In genomic region chr10:69125554-69125953, GRCh38 we compare ENCODE assay signal across 8 cellular contexts. TPM values are rescaled to one million over a fixed set of nuclear protein-coding genes. Genes with fewer than 3 reads are reported as not detected.
A peak's percentile ranks its signal among the peaks of the same experiment; 100 is the strongest.
DNase-seq lines count a peak whose midpoint lies in the region; ATAC-seq and TF ChIP-seq lines count a peak whose summit lies in the region.

No MANE protein-coding gene starts in this region.

- H3K4me2 ChIP-seq in GM23338 (peak overlapping the region; percentile 79), trophoblast cell (ENCODE audit: low read length) (no peak overlapping the region)

- H2BK120ac ChIP-seq in trophoblast cell (ENCODE audit: insufficient read depth, low read length, poor library complexity): no peak overlapping the region

- H3K36me3 ChIP-seq in GM23338 (ENCODE audit: insufficient read depth): no peaks in the 10 kb centered on the region
- H3K36me3 ChIP-seq in RWPE2 (ENCODE audit: low read depth): no peaks in the 10 kb centered on the region
- no peaks in the 10 kb centered on the region for H3K36me3 ChIP-seq in psoas muscle (ENCODE audit: insufficient read depth in 1 of 2, low read depth in 1 of 2)
- H3K36me3 ChIP-seq in trophoblast cell (ENCODE audit: control insufficient read depth in 1 of 2, insufficient read depth in 2 of 2, low read length in 2 of 2): no peaks in the 10 kb centered on the region

- no peak overlapping the region for H4K8ac ChIP-seq in trophoblast cell (ENCODE audit: low read depth, low read length)

- no peak overlapping the region for H3K18ac ChIP-seq in trophoblast cell (ENCODE audit: low read length)

- H3K4me1 ChIP-seq in GM23338 (ENCODE audit: insufficient read depth) (peaks cover 18% of the 10 kb centered on the region), RWPE2 (ENCODE audit: insufficient read depth, poor library complexity, severe bottlenecking) (peaks cover 9% of the 10 kb centered on the region), psoas muscle (peaks cover 31% of the 10 kb centered on the region), trophoblast cell (ENCODE audit: control insufficient read depth in 1 of 2, insufficient read depth in 2 of 2, low read length in 2 of 2) (no peaks in the 10 kb centered on the region)

- no peak overlapping the region for H3K9ac ChIP-seq in trophoblast cell (ENCODE audit: low read length)

- H4K91ac ChIP-seq in trophoblast cell (ENCODE audit: low read depth, low read length): no peak overlapping the region

- H3K4ac ChIP-seq in trophoblast cell (ENCODE audit: low read depth, low read length): no peak overlapping the region

- no peak overlapping the region for H3K27ac Mint-ChIP-seq in GM23338

- peaks cover 13% of the 10 kb centered on the region; the same call in 1 of the 2 replicates for H4K20me1 ChIP-seq in GM23338 (replicated peaks; ENCODE audit: insufficient read depth)

- H3K27ac ChIP-seq in GM23338 (ENCODE audit: low read depth) (no peak overlapping the region), RWPE2 (ENCODE audit: poor library complexity, severe bottlenecking) (peak overlapping the region; percentile 82), psoas muscle (no peak overlapping the region), trophoblast cell (ENCODE audit: low read depth, low read length) (no peak overlapping the region)

- H3K9me3 ChIP-seq in RWPE2 (ENCODE audit: severe bottlenecking) (no peaks in the 10 kb centered on the region), psoas muscle (no peaks in the 10 kb centered on the region), trophoblast cell (ENCODE audit: insufficient read depth, low read depth, low read length) (no peaks in the 10 kb centered on the region)

- H2BK5ac ChIP-seq in trophoblast cell (ENCODE audit: low read depth, low read length, poor library complexity): no peak overlapping the region

- H2AFZ ChIP-seq in GM23338: no peak overlapping the region
- no peak overlapping the region for H2AFZ ChIP-seq in trophoblast cell (ENCODE audit: insufficient read depth, low read length, poor library complexity)

- peaks cover 12% of the 10 kb centered on the region; the same call in 2 of the 3 replicates for H3K4me1 Mint-ChIP-seq in GM23338

- no peaks in the 10 kb centered on the region for H3K9me3 Mint-ChIP-seq in GM23338

- H3K14ac ChIP-seq in trophoblast cell (ENCODE audit: low read length): no peak overlapping the region

- peak overlapping the region; percentile 95 for H3K4me3 Mint-ChIP-seq in GM23338

- ATAC-seq in GM23338 (no peak), RWPE2 (ENCODE audit: low read depth) (no peak), psoas muscle (no peak), HG02798 (IDR thresholded peaks at IDR 0.05; ENCODE audit: poor library complexity, unreplicated experiment) (no peak), HG03196 (IDR thresholded peaks at IDR 0.05; ENCODE audit: unreplicated experiment) (no peak)

- intact Hi-C loops in psoas muscle (cut with DNase I): loop anchor here (10.0 kb wide), 2 partner anchors 121 to 131 kb away; no protein-coding TSS in a partner anchor

- no peak overlapping the region for H3K23ac ChIP-seq in trophoblast cell (ENCODE audit: low read length)

- peaks cover 4% of the 10 kb centered on the region for H3K27me3 Mint-ChIP-seq in GM23338 (ENCODE audit: insufficient read depth, low read depth, poor library complexity)

- no peaks in the 10 kb centered on the region for H3K9me2 ChIP-seq in GM23338 (ENCODE audit: insufficient read depth)

- no peaks in the 10 kb centered on the region for H3K36me3 Mint-ChIP-seq in GM23338 (ENCODE audit: low read depth)

- no peaks in the 10 kb centered on the region for H3K27me3 ChIP-seq in GM23338 (ENCODE audit: insufficient read depth)
- H3K27me3 ChIP-seq in RWPE2 (ENCODE audit: insufficient read depth, poor library complexity, severe bottlenecking): no peaks in the 10 kb centered on the region
- H3K27me3 ChIP-seq in psoas muscle (ENCODE audit: insufficient read depth in 3 of 3, low read length in 2 of 3): no peaks in the 10 kb centered on the region
- H3K27me3 ChIP-seq in trophoblast cell (ENCODE audit: insufficient read depth, low read length): no peaks in the 10 kb centered on the region

- no peak overlapping the region for H2AK5ac ChIP-seq in trophoblast cell (ENCODE audit: low read length)

- H3K79me1 ChIP-seq in trophoblast cell (ENCODE audit: low read length): peaks cover 9% of the 10 kb centered on the region

- H3K79me2 ChIP-seq in GM23338 (replicated peaks; ENCODE audit: insufficient read depth): peaks cover 57% of the 10 kb centered on the region
- peaks cover 9% of the 10 kb centered on the region for H3K79me2 ChIP-seq in trophoblast cell (ENCODE audit: control insufficient read depth, insufficient read depth, low read length, poor library complexity)

- TF ChIP-seq CTCF in GM23338 (conservative IDR thresholded peaks at IDR 0.05; ENCODE audit: low read depth in 2 of 2) (no peak), RWPE2 (IDR thresholded peaks at IDR 0.05; ENCODE audit: poor library complexity, severe bottlenecking) (no peak), epithelial cell of proximal tubule (conservative IDR thresholded peaks at IDR 0.05; ENCODE audit: low read depth, low read length) (no peak), psoas muscle (IDR thresholded peaks at IDR 0.05) (no peak)

- H4K12ac ChIP-seq in trophoblast cell (ENCODE audit: low read depth, low read length): no peak overlapping the region

- DNase-seq in GM23338 (ENCODE audit: low spot score) (no peak), RWPE2 (ENCODE audit: low spot score) (no peak), epithelial cell of proximal tubule (ENCODE audit: low read depth) (no peak), psoas muscle (no peak), hepatic stellate cell (ENCODE audit: low spot score) (no peak), trophoblast cell (no peak)

- H2BK12ac ChIP-seq in trophoblast cell (ENCODE audit: low read length): no peak overlapping the region

- H3F3A ChIP-seq in GM23338 (replicated peaks; ENCODE audit: low read depth): peaks cover 5% of the 10 kb centered on the region

- H3K4me3 ChIP-seq in GM23338: peak overlapping the region; percentile 93
- H3K4me3 ChIP-seq in RWPE2 (ENCODE audit: severe bottlenecking): peak overlapping the region; percentile 86
- H3K4me3 ChIP-seq in epithelial cell of proximal tubule (ENCODE audit: low read depth, low read length): peak overlapping the region; percentile 79
- H3K4me3 ChIP-seq in psoas muscle: peak overlapping the region; percentile 93
- H3K4me3 ChIP-seq in trophoblast cell (ENCODE audit: low read depth, low read length): no peak overlapping the region

- 73 to 80% (median 80%) methylated on average over 1 of the region's 1 CpG for WGBS in psoas muscle, 3 donors
- whole genome bisulfite sequencing in trophoblast cell (ENCODE audit: extremely low coverage, insufficient coverage, insufficient read length): no CpG with 5 or more reads among the region's 1 CpG

TF ChIP-seq in GM23338, 12 proteins besides CTCF, POLR2A, EP300 and RAD21 (continues in another document):
- TF ChIP-seq JUNB (IDR thresholded peaks at IDR 0.05; ENCODE audit: unreplicated experiment) (no peak), ZNF114 (CRISPR knock-in tag; IDR thresholded peaks at IDR 0.05) (no peak), REST (IDR thresholded peaks at IDR 0.05; ENCODE audit: unreplicated experiment) (no peak), ZNF331 (CRISPR knock-in tag; IDR thresholded peaks at IDR 0.05; ENCODE audit: low read depth) (no peak), EZH2 (IDR thresholded peaks at IDR 0.05; ENCODE audit: low read depth, unreplicated experiment) (no peak), POLR2AphosphoS5 (IDR thresholded peaks at IDR 0.05; ENCODE audit: low read depth) (no peak)

RNA-seq across cellular contexts. Expression of gene VPS26A, which starts 1.6 kb away (rescaled TPM):
- 39.3 and 41.6 TPM in 2 replicates for total RNA-seq in GM23338 (2014; rRNA removed; shearing (Covaris generic))
- polyA plus RNA-seq in GM23338 (2016; fragmentation: Nextera tagmentation; extraction: Ambion mirVana) (23.1 and 29.0 TPM in 2 replicates), psoas muscle (10 to 100 TPM; 23.4 to 62.8 (median 36.5) TPM)
- total RNA-seq in epithelial cell of proximal tubule (23.6 and 25.0 TPM in 2 replicates), psoas muscle (10 to 100 TPM; 25.2 to 41.1 (median 39.2) TPM)
- polyA plus RNA-seq in trophoblast cell (2013): 45.2 and 45.4 TPM in 2 replicates

RNA-seq across cellular contexts. Expression of gene SRGN, which starts 37.7 kb away (rescaled TPM):
- not detected in 2 replicates for total RNA-seq in GM23338 (2014; rRNA removed; shearing (Covaris generic))
- polyA plus RNA-seq in GM23338 (2016; fragmentation: Nextera tagmentation; extraction: Ambion mirVana) (0.30 TPM in 1 of 2 replicates, not detected in the other), psoas muscle (10 to 100 TPM; 30.2 to 54.0 (median 33.2) TPM)
- total RNA-seq in epithelial cell of proximal tubule (8.5 and 121 TPM in 2 replicates), psoas muscle (10 to 100 TPM; 27.8 to 43.4 (median 30.5) TPM)
- not detected in 2 replicates for polyA plus RNA-seq in trophoblast cell (2013)

RNA-seq across cellular contexts. Expression of gene SUPV3L1, which starts 54.5 kb away (rescaled TPM):
- total RNA-seq in GM23338 (2014; rRNA removed; shearing (Covaris generic)): 31.2 and 45.2 TPM in 2 replicates
- polyA plus RNA-seq in GM23338 (2016; fragmentation: Nextera tagmentation; extraction: Ambion mirVana) (28.7 and 29.9 TPM in 2 replicates), psoas muscle (10 to 100 TPM; 50.6 to 55.6 (median 53.4) TPM)
- total RNA-seq in epithelial cell of proximal tubule (29.0 and 38.0 TPM in 2 replicates), psoas muscle (10 to 100 TPM; 33.9 to 56.4 (median 43.8) TPM)
- polyA plus RNA-seq in trophoblast cell (2013): 38.2 and 39.4 TPM in 2 replicates
